Comparison of ENCODE assay signal across 8 cellular contexts in the genomic region with DNA sequence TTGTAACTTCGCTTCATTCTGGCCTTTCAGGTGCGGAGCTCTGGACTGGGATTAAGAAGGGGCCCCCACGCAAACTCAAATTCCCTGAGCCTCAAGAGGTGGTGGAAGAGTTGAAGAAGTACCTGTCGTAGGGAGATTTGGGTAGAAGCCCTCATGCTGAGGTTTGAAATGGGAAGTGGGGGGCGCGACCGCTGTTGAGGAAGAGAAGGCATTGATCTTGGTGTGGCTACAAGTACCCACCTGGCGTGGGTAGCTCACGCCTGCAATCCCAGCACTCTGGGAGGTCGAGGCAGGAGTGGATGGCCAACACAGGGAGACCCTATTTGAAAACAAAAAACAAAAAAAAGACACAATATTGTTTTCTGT.
A peak's percentile ranks its signal among the peaks of the same experiment; 100 is the strongest.
DNase-seq lines count a peak whose midpoint lies in the region; ATAC-seq and TF ChIP-seq lines count a peak whose summit lies in the region.

No MANE protein-coding gene starts in this region.

- H4K20me1 ChIP-seq in BLaER1 treated with 17β-estradiol and CSF1 and Interleukin-3, amounts not matched to agents 10 nM and 100 nM, result peaks cover 9 to 57% (median 21%) of the 10 kb centered on the region in 11 experiments; a peak in 17 of 22 replicates

- peak overlapping the region; percentile 76 to 94 (median 92) for H3K4me2 ChIP-seq in BLaER1 treated with 17β-estradiol and CSF1 and Interleukin-3, amounts not matched to agents 10 nM and 100 nM

- H3K36me3 ChIP-seq in BLaER1 treated with 17β-estradiol and CSF1 and Interleukin-3, amounts not matched to agents 10 nM and 100 nM, result peaks cover 70 to 88% (median 82%) of the 10 kb centered on the region in 11 experiments
- H3K36me3 ChIP-seq in KOPT-K1 (ENCODE audit: insufficient read depth, low read length), result peaks cover 84% of the 10 kb centered on the region

- peaks cover 25 to 46% (median 35%) of the 10 kb centered on the region in 10 experiments; a peak in 19 of 20 replicates for H3K4me1 ChIP-seq in BLaER1 treated with 17β-estradiol and CSF1 and Interleukin-3, amounts not matched to agents 10 nM and 100 nM

- peak overlapping the region; percentile 99 for H3K27ac Mint-ChIP-seq in nephron progenitor cell

- peaks cover 47% of the 10 kb centered on the region for H3K4me1 Mint-ChIP-seq in nephron progenitor cell

- H3K9me3 Mint-ChIP-seq in nephron progenitor cell, result no peaks in the 10 kb centered on the region

- peak overlapping the region; percentile 93 to 99 (median 97) for H3K27ac ChIP-seq in BLaER1 treated with 17β-estradiol and CSF1 and Interleukin-3, amounts not matched to agents 10 nM and 100 nM
- H3K27ac ChIP-seq in KOPT-K1 (ENCODE audit: low read depth, low read length, poor library complexity, severe bottlenecking) (peak overlapping the region; percentile 90), coronary artery (peak overlapping the region; percentile 93 to 97)

- ATAC-seq in HG02840 (IDR thresholded peaks at IDR 0.05; ENCODE audit: low FRiP score, unreplicated experiment), result no peak

- H3K9me3 ChIP-seq in BLaER1 treated with 17β-estradiol and CSF1 and Interleukin-3, amounts not matched to agents 10 nM and 100 nM (replicated peaks in 1 of 11), result no peaks in the 10 kb centered on the region
- H3K9me3 ChIP-seq in KOPT-K1 (ENCODE audit: insufficient read depth, low read length, poor library complexity, severe bottlenecking), result no peaks in the 10 kb centered on the region

- peak overlapping the region; percentile 79 to 99 (median 93) for H3K4me3 ChIP-seq in BLaER1 treated with 17β-estradiol and CSF1 and Interleukin-3, amounts not matched to agents 10 nM and 100 nM
- H3K4me3 ChIP-seq in coronary artery, result peak overlapping the region; percentile 83

- no peaks in the 10 kb centered on the region for H3K27me3 Mint-ChIP-seq in nephron progenitor cell (ENCODE audit: low read depth, poor library complexity)

- H3K4me3 Mint-ChIP-seq in nephron progenitor cell, result peak overlapping the region; percentile 99

- H3K27me3 ChIP-seq in BLaER1 treated with 17β-estradiol and CSF1 and Interleukin-3, amounts not matched to agents 10 nM and 100 nM, result no peaks in the 10 kb centered on the region

- no peak for TF ChIP-seq CTCF in coronary artery (IDR thresholded peaks at IDR 0.05)
- no peak for TF ChIP-seq CTCF in nephron progenitor cell (IDR thresholded peaks at IDR 0.05)

- H3K36me3 Mint-ChIP-seq in nephron progenitor cell (ENCODE audit: low read depth), result peaks cover 63% of the 10 kb centered on the region

- peak overlapping the region; percentile 93 to 99 (median 98) for H3K9ac ChIP-seq in BLaER1 treated with 17β-estradiol and CSF1 and Interleukin-3, amounts not matched to agents 10 nM and 100 nM

- DNase-seq in coronary artery (ENCODE audit: low spot score) (no peak), nephron progenitor cell (no peak), glomerular visceral epithelial cell (ENCODE audit: extremely low spot score) (no peak), NCI-H187 (lab: John Stamatoyannopoulos, UW) (no peak), epidermal melanocyte (ENCODE audit: insufficient read length, low spot score) (no peak)
